ENCODE assay signal across 2 cellular contexts in genomic region chr22:29726104-29726503, GRCh38.
TF ChIP-seq lines count a peak whose summit lies in the region.

No MANE protein-coding gene starts in this region.

TF ChIP-seq in HepG2, 621 proteins besides CTCF, POLR2A, EP300 and RAD21:
- TF ChIP-seq, protein P1, sequence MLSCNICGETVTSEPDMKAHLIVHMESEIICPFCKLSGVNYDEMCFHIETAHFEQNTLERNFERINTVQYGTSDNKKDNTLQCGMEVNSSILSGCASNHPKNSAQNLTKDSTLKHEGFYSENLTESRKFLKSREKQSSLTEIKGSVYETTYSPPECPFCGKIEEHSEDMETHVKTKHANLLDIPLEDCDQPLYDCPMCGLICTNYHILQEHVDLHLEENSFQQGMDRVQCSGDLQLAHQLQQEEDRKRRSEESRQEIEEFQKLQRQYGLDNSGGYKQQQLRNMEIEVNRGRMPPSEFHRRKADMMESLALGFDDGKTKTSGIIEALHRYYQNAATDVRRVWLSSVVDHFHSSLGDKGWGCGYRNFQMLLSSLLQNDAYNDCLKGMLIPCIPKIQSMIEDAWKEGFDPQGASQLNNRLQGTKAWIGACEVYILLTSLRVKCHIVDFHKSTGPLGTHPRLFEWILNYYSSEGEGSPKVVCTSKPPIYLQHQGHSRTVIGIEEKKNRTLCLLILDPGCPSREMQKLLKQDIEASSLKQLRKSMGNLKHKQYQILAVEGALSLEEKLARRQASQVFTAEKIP (CRISPR knock-in tag; IDR thresholded peaks at IDR 0.05; ENCODE audit: borderline replicate concordance) = no peak
- TF ChIP-seq ZNF101 (CRISPR knock-in tag; IDR thresholded peaks at IDR 0.05; ENCODE audit: borderline replicate concordance, low read depth) = no peak
- TF ChIP-seq, protein P2, sequence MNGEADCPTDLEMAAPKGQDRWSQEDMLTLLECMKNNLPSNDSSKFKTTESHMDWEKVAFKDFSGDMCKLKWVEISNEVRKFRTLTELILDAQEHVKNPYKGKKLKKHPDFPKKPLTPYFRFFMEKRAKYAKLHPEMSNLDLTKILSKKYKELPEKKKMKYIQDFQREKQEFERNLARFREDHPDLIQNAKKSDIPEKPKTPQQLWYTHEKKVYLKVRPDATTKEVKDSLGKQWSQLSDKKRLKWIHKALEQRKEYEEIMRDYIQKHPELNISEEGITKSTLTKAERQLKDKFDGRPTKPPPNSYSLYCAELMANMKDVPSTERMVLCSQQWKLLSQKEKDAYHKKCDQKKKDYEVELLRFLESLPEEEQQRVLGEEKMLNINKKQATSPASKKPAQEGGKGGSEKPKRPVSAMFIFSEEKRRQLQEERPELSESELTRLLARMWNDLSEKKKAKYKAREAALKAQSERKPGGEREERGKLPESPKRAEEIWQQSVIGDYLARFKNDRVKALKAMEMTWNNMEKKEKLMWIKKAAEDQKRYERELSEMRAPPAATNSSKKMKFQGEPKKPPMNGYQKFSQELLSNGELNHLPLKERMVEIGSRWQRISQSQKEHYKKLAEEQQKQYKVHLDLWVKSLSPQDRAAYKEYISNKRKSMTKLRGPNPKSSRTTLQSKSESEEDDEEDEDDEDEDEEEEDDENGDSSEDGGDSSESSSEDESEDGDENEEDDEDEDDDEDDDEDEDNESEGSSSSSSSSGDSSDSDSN (CRISPR knock-in tag; IDR thresholded peaks at IDR 0.05) = no peak
- TF ChIP-seq HNRNPH1 (optimal IDR thresholded peaks at IDR 0.05; ENCODE audit: low read depth, low read length) = no peak
- no peak for TF ChIP-seq ZNF749 (CRISPR knock-in tag; IDR thresholded peaks at IDR 0.05; ENCODE audit: borderline replicate concordance)
- TF ChIP-seq KLF16 (CRISPR knock-in tag; IDR thresholded peaks at IDR 0.05) = no peak
- TF ChIP-seq SRY (CRISPR knock-in tag; IDR thresholded peaks at IDR 0.05) = no peak
- no peak for TF ChIP-seq MED8 (CRISPR knock-in tag; IDR thresholded peaks at IDR 0.05; ENCODE audit: insufficient replicate concordance)
- TF ChIP-seq HOXA5 (CRISPR knock-in tag; IDR thresholded peaks at IDR 0.05) = no peak
- TF ChIP-seq CSRNP2 (CRISPR knock-in tag; conservative IDR thresholded peaks at IDR 0.05; ENCODE audit: low read depth) = no peak
- no peak for TF ChIP-seq JUND (CRISPR knock-in tag; IDR thresholded peaks at IDR 0.05)
- no peak for TF ChIP-seq GABPA (IDR thresholded peaks at IDR 0.05; ENCODE audit: low read depth, low read length)
- TF ChIP-seq GABPA (CRISPR knock-in tag; IDR thresholded peaks at IDR 0.05; ENCODE audit: low read depth) = no peak
- TF ChIP-seq ZNF326 (CRISPR knock-in tag; IDR thresholded peaks at IDR 0.05; ENCODE audit: borderline replicate concordance) = no peak
- TF ChIP-seq ELF3 (CRISPR knock-in tag; IDR thresholded peaks at IDR 0.05) = no peak

TF ChIP-seq in H1, 55 proteins besides CTCF, POLR2A, EP300 and RAD21:
- TF ChIP-seq, protein P3, sequence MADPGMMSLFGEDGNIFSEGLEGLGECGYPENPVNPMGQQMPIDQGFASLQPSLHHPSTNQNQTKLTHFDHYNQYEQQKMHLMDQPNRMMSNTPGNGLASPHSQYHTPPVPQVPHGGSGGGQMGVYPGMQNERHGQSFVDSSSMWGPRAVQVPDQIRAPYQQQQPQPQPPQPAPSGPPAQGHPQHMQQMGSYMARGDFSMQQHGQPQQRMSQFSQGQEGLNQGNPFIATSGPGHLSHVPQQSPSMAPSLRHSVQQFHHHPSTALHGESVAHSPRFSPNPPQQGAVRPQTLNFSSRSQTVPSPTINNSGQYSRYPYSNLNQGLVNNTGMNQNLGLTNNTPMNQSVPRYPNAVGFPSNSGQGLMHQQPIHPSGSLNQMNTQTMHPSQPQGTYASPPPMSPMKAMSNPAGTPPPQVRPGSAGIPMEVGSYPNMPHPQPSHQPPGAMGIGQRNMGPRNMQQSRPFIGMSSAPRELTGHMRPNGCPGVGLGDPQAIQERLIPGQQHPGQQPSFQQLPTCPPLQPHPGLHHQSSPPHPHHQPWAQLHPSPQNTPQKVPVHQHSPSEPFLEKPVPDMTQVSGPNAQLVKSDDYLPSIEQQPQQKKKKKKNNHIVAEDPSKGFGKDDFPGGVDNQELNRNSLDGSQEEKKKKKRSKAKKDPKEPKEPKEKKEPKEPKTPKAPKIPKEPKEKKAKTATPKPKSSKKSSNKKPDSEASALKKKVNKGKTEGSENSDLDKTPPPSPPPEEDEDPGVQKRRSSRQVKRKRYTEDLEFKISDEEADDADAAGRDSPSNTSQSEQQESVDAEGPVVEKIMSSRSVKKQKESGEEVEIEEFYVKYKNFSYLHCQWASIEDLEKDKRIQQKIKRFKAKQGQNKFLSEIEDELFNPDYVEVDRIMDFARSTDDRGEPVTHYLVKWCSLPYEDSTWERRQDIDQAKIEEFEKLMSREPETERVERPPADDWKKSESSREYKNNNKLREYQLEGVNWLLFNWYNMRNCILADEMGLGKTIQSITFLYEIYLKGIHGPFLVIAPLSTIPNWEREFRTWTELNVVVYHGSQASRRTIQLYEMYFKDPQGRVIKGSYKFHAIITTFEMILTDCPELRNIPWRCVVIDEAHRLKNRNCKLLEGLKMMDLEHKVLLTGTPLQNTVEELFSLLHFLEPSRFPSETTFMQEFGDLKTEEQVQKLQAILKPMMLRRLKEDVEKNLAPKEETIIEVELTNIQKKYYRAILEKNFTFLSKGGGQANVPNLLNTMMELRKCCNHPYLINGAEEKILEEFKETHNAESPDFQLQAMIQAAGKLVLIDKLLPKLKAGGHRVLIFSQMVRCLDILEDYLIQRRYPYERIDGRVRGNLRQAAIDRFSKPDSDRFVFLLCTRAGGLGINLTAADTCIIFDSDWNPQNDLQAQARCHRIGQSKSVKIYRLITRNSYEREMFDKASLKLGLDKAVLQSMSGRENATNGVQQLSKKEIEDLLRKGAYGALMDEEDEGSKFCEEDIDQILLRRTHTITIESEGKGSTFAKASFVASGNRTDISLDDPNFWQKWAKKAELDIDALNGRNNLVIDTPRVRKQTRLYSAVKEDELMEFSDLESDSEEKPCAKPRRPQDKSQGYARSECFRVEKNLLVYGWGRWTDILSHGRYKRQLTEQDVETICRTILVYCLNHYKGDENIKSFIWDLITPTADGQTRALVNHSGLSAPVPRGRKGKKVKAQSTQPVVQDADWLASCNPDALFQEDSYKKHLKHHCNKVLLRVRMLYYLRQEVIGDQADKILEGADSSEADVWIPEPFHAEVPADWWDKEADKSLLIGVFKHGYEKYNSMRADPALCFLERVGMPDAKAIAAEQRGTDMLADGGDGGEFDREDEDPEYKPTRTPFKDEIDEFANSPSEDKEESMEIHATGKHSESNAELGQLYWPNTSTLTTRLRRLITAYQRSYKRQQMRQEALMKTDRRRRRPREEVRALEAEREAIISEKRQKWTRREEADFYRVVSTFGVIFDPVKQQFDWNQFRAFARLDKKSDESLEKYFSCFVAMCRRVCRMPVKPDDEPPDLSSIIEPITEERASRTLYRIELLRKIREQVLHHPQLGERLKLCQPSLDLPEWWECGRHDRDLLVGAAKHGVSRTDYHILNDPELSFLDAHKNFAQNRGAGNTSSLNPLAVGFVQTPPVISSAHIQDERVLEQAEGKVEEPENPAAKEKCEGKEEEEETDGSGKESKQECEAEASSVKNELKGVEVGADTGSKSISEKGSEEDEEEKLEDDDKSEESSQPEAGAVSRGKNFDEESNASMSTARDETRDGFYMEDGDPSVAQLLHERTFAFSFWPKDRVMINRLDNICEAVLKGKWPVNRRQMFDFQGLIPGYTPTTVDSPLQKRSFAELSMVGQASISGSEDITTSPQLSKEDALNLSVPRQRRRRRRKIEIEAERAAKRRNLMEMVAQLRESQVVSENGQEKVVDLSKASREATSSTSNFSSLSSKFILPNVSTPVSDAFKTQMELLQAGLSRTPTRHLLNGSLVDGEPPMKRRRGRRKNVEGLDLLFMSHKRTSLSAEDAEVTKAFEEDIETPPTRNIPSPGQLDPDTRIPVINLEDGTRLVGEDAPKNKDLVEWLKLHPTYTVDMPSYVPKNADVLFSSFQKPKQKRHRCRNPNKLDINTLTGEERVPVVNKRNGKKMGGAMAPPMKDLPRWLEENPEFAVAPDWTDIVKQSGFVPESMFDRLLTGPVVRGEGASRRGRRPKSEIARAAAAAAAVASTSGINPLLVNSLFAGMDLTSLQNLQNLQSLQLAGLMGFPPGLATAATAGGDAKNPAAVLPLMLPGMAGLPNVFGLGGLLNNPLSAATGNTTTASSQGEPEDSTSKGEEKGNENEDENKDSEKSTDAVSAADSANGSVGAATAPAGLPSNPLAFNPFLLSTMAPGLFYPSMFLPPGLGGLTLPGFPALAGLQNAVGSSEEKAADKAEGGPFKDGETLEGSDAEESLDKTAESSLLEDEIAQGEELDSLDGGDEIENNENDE (IDR thresholded peaks at IDR 0.05; ENCODE audit: insufficient replicate concordance, low read length) = no peak
- TF ChIP-seq KDM1A (IDR thresholded peaks at IDR 0.05; ENCODE audit: borderline replicate concordance, low read length) (no peak), HDAC6 (IDR thresholded peaks at IDR 0.05; ENCODE audit: low read depth, low read length) (no peak), SIX5 (IDR thresholded peaks at IDR 0.05; ENCODE audit: low read depth, low read length) (no peak), MAFK (IDR thresholded peaks at IDR 0.05; ENCODE audit: low read depth, low read length) (no peak)
TF ChIP-seq in H1: peak in this region for 0.
